9 cellular contexts compared by ENCODE assay signal in genomic region chr19:48975947-48976847, GRCh38. TPM values are rescaled to one million over a fixed set of nuclear protein-coding genes. Genes with fewer than 3 reads are reported as not detected.
DNase-seq lines count a peak whose midpoint lies in the region; ATAC-seq lines count a peak whose summit lies in the region.
"Had no signal": no experiment of that assay in that cellular context is flagged by ENCODE, and none has a peak within 500 bp of the region (broad histone marks: within the 10 kb centered on the region; RNA-seq: fewer than 3 reads in every experiment).

No MANE protein-coding gene starts in this region.

- H3K4me1 Mint-ChIP-seq in activated naive CD4-positive, alpha-beta T cell treated with anti-CD3 and anti-CD28 coated beads, Interleukin-2, amount 50 U/mL, for 24 hours: peaks cover under 1% of the 10 kb centered on the region

- no peak overlapping the region for H2BK120ac ChIP-seq in neuronal stem cell (ENCODE audit: low read depth, low read length)

- no peak overlapping the region for H2BK15ac ChIP-seq in neuronal stem cell (ENCODE audit: low read length)

- DNase-seq in NCI-H82 (lab: John Stamatoyannopoulos, UW): peak; percentile 78
- DNase-seq in NCI-H82 treated with DMSO at 0.1 percent for 48 hours (lab: John Stamatoyannopoulos, UW; ENCODE audit: unreplicated experiment): no peak
- DNase-seq in NCI-H1694 (lab: John Stamatoyannopoulos, UW): peak; percentile 53
- no peak for DNase-seq in neuronal stem cell (ENCODE audit: low spot score)
- DNase-seq in MG63: no peak
- no peak for DNase-seq in mucosa of gallbladder (ENCODE audit: low spot score)

- H3K27me3 ChIP-seq in neuronal stem cell (ENCODE audit: control insufficient read depth in 3 of 3, insufficient read depth in 3 of 3, low read depth in 1 of 3, low read length in 3 of 3) (no peaks in the 10 kb centered on the region), MG63 (no peaks in the 10 kb centered on the region)

- H3K4me2 ChIP-seq in neuronal stem cell (ENCODE audit: insufficient read depth, low read length, poor library complexity, severe bottlenecking): no peak overlapping the region

- H3K27me3 Mint-ChIP-seq in activated naive CD4-positive, alpha-beta T cell treated with anti-CD3 and anti-CD28 coated beads, Interleukin-2, amount 50 U/mL, for 24 hours: no peaks in the 10 kb centered on the region

- H3K27ac Mint-ChIP-seq in activated naive CD4-positive, alpha-beta T cell treated with anti-CD3 and anti-CD28 coated beads, Interleukin-2, amount 50 U/mL, for 24 hours: peak overlapping the region; percentile 12

- no peak overlapping the region for H2AK5ac ChIP-seq in neuronal stem cell (ENCODE audit: low read depth, low read length)

- H3K36me3 ChIP-seq in neuronal stem cell (replicated peaks in 1 of 2; ENCODE audit: control insufficient read depth in 2 of 2, insufficient read depth in 2 of 2, low read length in 2 of 2): peaks cover 24 to 52% of the 10 kb centered on the region in 2 donors
- H3K36me3 ChIP-seq in MG63: peaks cover 64% of the 10 kb centered on the region

- H3K4ac ChIP-seq in neuronal stem cell (ENCODE audit: low read length): no peak overlapping the region

- H3K18ac ChIP-seq in neuronal stem cell (ENCODE audit: low read length): no peak overlapping the region

- no peak overlapping the region for H4K91ac ChIP-seq in neuronal stem cell (ENCODE audit: low read depth, low read length, poor library complexity)

- no peak overlapping the region for H2BK12ac ChIP-seq in neuronal stem cell (ENCODE audit: low read length)

- H3K9me3 Mint-ChIP-seq in activated naive CD4-positive, alpha-beta T cell treated with anti-CD3 and anti-CD28 coated beads, Interleukin-2, amount 50 U/mL, for 24 hours: no peaks in the 10 kb centered on the region

- no CpG with 5 or more reads among the region's 13 CpGs for WGBS in neuronal stem cell (ENCODE audit: extremely low coverage in 2 of 2, insufficient read length in 2 of 2, insufficient replicate concordance in 1 of 2), 2 donors

- no peaks in the 10 kb centered on the region for H3K4me1 ChIP-seq in neuronal stem cell (ENCODE audit: control insufficient read depth in 2 of 2, insufficient read depth in 1 of 2, low read depth in 1 of 2, low read length in 2 of 2)

- H3K36me3 Mint-ChIP-seq in activated naive CD4-positive, alpha-beta T cell treated with anti-CD3 and anti-CD28 coated beads, Interleukin-2, amount 50 U/mL, for 24 hours: peaks cover 12% of the 10 kb centered on the region

- H3K27ac ChIP-seq in neuronal stem cell (replicated peaks; ENCODE audit: low read length): no peak overlapping the region

- H3K4me3 Mint-ChIP-seq in activated naive CD4-positive, alpha-beta T cell treated with anti-CD3 and anti-CD28 coated beads, Interleukin-2, amount 50 U/mL, for 24 hours: no peak overlapping the region

- no peak overlapping the region for H3K9ac ChIP-seq in neuronal stem cell (ENCODE audit: low read depth, low read length, poor library complexity)

- no peak overlapping the region for H4K8ac ChIP-seq in neuronal stem cell (ENCODE audit: low read depth, low read length)

- H3K79me1 ChIP-seq in neuronal stem cell (ENCODE audit: low read depth, low read length): no peaks in the 10 kb centered on the region

- ATAC-seq in GM21717 (IDR thresholded peaks at IDR 0.05; ENCODE audit: unreplicated experiment): no peak

- no peak overlapping the region for H2BK5ac ChIP-seq in neuronal stem cell (ENCODE audit: low read length)

- no peak overlapping the region for H3K14ac ChIP-seq in neuronal stem cell (ENCODE audit: low read length)

- no peak overlapping the region for H3K23ac ChIP-seq in neuronal stem cell (ENCODE audit: low read depth, low read length, poor library complexity)

- H3K9me3 ChIP-seq in neuronal stem cell (replicated peaks in 1 of 2; ENCODE audit: control insufficient read depth in 2 of 2, insufficient read depth in 1 of 2, low read depth in 1 of 2, low read length in 2 of 2) (no peaks in the 10 kb centered on the region), MG63 (no peaks in the 10 kb centered on the region)

- H2AFZ ChIP-seq in neuronal stem cell (ENCODE audit: low read length): peak overlapping the region; percentile 67

- no peak overlapping the region for H3K4me3 ChIP-seq in neuronal stem cell (ENCODE audit: low read length in 2 of 2)
- H3K4me3 ChIP-seq in MG63: no peak overlapping the region

RNA-seq across cellular contexts. Expression of gene FTL, which starts 11.1 kb away (rescaled TPM):
- 2,949 TPM for polyA plus RNA-seq in neuronal stem cell (2013, experiment 1 of 2)
- polyA plus RNA-seq in neuronal stem cell (2013, experiment 2 of 2): 2,579 TPM
- total RNA-seq in MG63 (2014; rRNA removed; shearing (Covaris generic); ENCODE audit: low replicate concordance): 880 and 1,766 TPM in 2 replicates
- total RNA-seq in mucosa of gallbladder: 4,398 TPM

RNA-seq across cellular contexts. Expression of gene GYS1, which starts 16.9 kb away (rescaled TPM):
- 17.7 TPM for polyA plus RNA-seq in neuronal stem cell (2013, experiment 1 of 2)
- polyA plus RNA-seq in neuronal stem cell (2013, experiment 2 of 2): 16.4 TPM
- total RNA-seq in MG63 (2014; rRNA removed; shearing (Covaris generic); ENCODE audit: low replicate concordance): 34.3 and 46.2 TPM in 2 replicates
- 41.3 TPM for total RNA-seq in mucosa of gallbladder

RNA-seq across cellular contexts. Expression of gene RUVBL2, which starts 17.5 kb away (rescaled TPM):
- polyA plus RNA-seq in neuronal stem cell (2013, experiment 1 of 2): 76.7 TPM
- polyA plus RNA-seq in neuronal stem cell (2013, experiment 2 of 2): 72.0 TPM
- total RNA-seq in MG63 (2014; rRNA removed; shearing (Covaris generic); ENCODE audit: low replicate concordance): 386 and 644 TPM in 2 replicates
- 60.3 TPM for total RNA-seq in mucosa of gallbladder

RNA-seq across cellular contexts. Expression of gene BAX, which starts 21.5 kb away (rescaled TPM):
- polyA plus RNA-seq in neuronal stem cell (2013, experiment 1 of 2): 66.4 TPM
- 63.3 TPM for polyA plus RNA-seq in neuronal stem cell (2013, experiment 2 of 2)
- 38.2 and 61.4 TPM in 2 replicates for total RNA-seq in MG63 (2014; rRNA removed; shearing (Covaris generic); ENCODE audit: low replicate concordance)
- 110 TPM for total RNA-seq in mucosa of gallbladder

RNA-seq across cellular contexts. Expression of gene LHB, which starts 40.7 kb away (rescaled TPM):
- polyA plus RNA-seq in neuronal stem cell (2013, experiment 1 of 2): 0.10 TPM
- polyA plus RNA-seq in neuronal stem cell (2013, experiment 2 of 2): not detected
- total RNA-seq in MG63 (2014; rRNA removed; shearing (Covaris generic); ENCODE audit: low replicate concordance): not detected in 2 replicates
- total RNA-seq in mucosa of gallbladder: not detected
- total RNA-seq: mononuclear cell had no signal

Comparison
In these comparisons a context has a peak if more than half of its experiments do, and no peak if none do; other contexts are left out.
1. DNase-seq: peak in NCI-H82 (single experiment) and NCI-H1694 (single experiment); none in NCI-H82 treated with DMSO at 0.1 percent for 48 hours (single experiment), neuronal stem cell (single experiment), MG63 (single experiment) and mucosa of gallbladder (single experiment).